8 cellular contexts compared by ENCODE assay signal in the genomic region with DNA sequence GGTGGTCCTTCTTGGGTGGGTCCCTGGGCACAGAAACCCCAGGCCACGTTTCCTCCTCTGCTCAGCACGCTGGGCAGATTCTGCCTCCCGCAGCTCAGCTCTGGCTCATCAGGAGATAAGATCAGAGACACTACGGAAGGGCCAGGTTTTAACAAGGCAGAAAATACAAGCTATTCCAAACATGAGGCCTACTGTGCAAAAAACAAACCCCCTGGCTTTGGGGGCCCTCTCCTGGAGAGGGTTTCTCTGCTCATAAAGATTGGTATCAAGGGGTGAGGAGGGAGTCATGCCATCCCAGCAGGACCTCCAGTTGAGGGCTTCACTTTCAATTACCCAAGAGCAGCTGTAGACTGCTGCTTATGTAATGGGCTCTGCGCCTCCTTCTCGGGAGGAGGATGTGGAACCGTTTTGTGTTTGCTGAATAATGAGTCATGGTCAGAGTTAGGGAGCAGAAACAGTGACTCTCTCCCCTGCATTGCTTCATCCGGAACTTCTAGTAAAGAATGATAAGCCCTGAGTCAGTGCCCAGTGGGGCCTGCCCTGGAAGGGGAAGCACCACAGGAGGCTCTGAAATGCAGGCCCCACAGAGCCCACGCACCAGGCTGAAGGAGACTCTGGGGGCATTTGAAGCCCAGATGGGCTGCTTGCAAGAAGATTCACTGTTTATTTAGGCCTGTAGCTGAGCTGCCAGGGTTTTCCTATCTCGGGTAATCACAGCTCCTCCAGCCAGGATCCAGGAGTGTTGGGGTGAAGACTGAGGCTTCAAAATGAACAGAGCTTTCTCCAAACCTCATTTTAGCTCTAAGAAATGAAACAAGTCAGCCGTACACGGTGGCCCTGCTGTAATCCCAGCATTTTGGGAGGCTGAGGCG.
A peak's percentile ranks its signal among the peaks of the same experiment; 100 is the strongest.
DNase-seq lines count a peak whose midpoint lies in the region; ATAC-seq and TF ChIP-seq lines count a peak whose summit lies in the region.

No MANE protein-coding gene starts in this region.

- no peak overlapping the region for H3K9ac ChIP-seq in fibroblast of lung (ENCODE audit: insufficient read depth, low read length)

- DNase-seq in GM12864 (ENCODE audit: low read depth) (peak; percentile 81), HuH-7.5 (ENCODE audit: low spot score) (peak; percentile 48), fibroblast of lung (ENCODE audit: low read depth in 2 of 2) (peak; percentile 98 to 100), NCI-H524 treated with DMSO at 0.1 percent for 48 hours (lab: John Stamatoyannopoulos, UW) (no peak)
- DNase-seq in activated CD4-positive, CD25-positive, alpha-beta regulatory T cell treated with anti-CD3 and anti-CD28 coated beads, Interleukin-2, amount 50 U/mL, for 72 hours, result peak; percentile 46
- peak; percentile 78 for DNase-seq in natural killer cell treated with Interleukin-12 subunit alpha and Interleukin-12 subunit beta and Interleukin-15 and Interleukin-18, amount 100 ng/mL, for 72 hours (ENCODE audit: low spot score)

- H3K79me2 ChIP-seq in fibroblast of lung (ENCODE audit: control insufficient read depth, insufficient read depth, low read length), result no peaks in the 10 kb centered on the region

- H3K27ac ChIP-seq in fibroblast of lung (ENCODE audit: insufficient read depth, low read length) (peak overlapping the region; percentile 66), temporal lobe (ENCODE audit: low read depth, low read length) (peak overlapping the region; percentile 87)

- peaks cover 12 to 15% of the 10 kb centered on the region in 2 donors for H3K27me3 Mint-ChIP-seq in natural killer cell treated with Interleukin-12 subunit alpha and Interleukin-12 subunit beta and Interleukin-15 and Interleukin-18, amount 100 ng/mL, for 72 hours

- peak; percentile 96 for ATAC-seq in GM21786 (IDR thresholded peaks at IDR 0.05; ENCODE audit: unreplicated experiment)
- ATAC-seq in natural killer cell treated with Interleukin-12 subunit alpha and Interleukin-12 subunit beta and Interleukin-15 and Interleukin-18, amount 100 ng/mL, for 72 hours, result peak; percentile 98

- no peaks in the 10 kb centered on the region for H4K20me1 ChIP-seq in fibroblast of lung (ENCODE audit: control insufficient read depth, extremely low read depth, insufficient read depth, low read length)

- peak overlapping the region; percentile 50 for H3K4me3 Mint-ChIP-seq in natural killer cell treated with Interleukin-12 subunit alpha and Interleukin-12 subunit beta and Interleukin-15 and Interleukin-18, amount 100 ng/mL, for 72 hours

- peak overlapping the region; percentile 4 for H3K4me2 ChIP-seq in fibroblast of lung (ENCODE audit: extremely low read depth, insufficient read depth, low read length)

- no peak for TF ChIP-seq CTCF in GM12864 (IDR thresholded peaks at IDR 0.05; ENCODE audit: low read depth, low read length, missing control alignments)
- TF ChIP-seq CTCF in fibroblast of lung (conservative IDR thresholded peaks at IDR 0.05 in 1 of 2, IDR thresholded peaks at IDR 0.05 in 1 of 2; ENCODE audit: low read depth in 1 of 2, low read length in 2 of 2), result no peak

- H3K4me3 ChIP-seq in GM12864 (ENCODE audit: low read depth, low read length) (no peak overlapping the region), fibroblast of lung (replicated peaks in 1 of 4; ENCODE audit: control extremely low read depth in 1 of 4, insufficient read depth in 1 of 4, low read depth in 3 of 4, low read length in 4 of 4) (no peak overlapping the region)

- peaks cover 24 to 27% of the 10 kb centered on the region in 2 donors for H3K4me1 Mint-ChIP-seq in natural killer cell treated with Interleukin-12 subunit alpha and Interleukin-12 subunit beta and Interleukin-15 and Interleukin-18, amount 100 ng/mL, for 72 hours (ENCODE audit: low read depth in 2 of 2)

- peak overlapping the region; percentile 33 for H2AFZ ChIP-seq in fibroblast of lung (ENCODE audit: low read length)

- H3K4me1 ChIP-seq in fibroblast of lung (ENCODE audit: control insufficient read depth, extremely low read depth, insufficient read depth, low read length), result peaks cover 18% of the 10 kb centered on the region

- H3K27ac Mint-ChIP-seq in natural killer cell treated with Interleukin-12 subunit alpha and Interleukin-12 subunit beta and Interleukin-15 and Interleukin-18, amount 100 ng/mL, for 72 hours, result peak overlapping the region; percentile 78 to 83

- no peaks in the 10 kb centered on the region for H3K27me3 ChIP-seq in fibroblast of lung (ENCODE audit: control insufficient read depth, insufficient read depth, low read length)

- H3K36me3 Mint-ChIP-seq in natural killer cell treated with Interleukin-12 subunit alpha and Interleukin-12 subunit beta and Interleukin-15 and Interleukin-18, amount 100 ng/mL, for 72 hours, result no peaks in the 10 kb centered on the region

- H3K9me3 Mint-ChIP-seq in natural killer cell treated with Interleukin-12 subunit alpha and Interleukin-12 subunit beta and Interleukin-15 and Interleukin-18, amount 100 ng/mL, for 72 hours, result no peaks in the 10 kb centered on the region

- no peaks in the 10 kb centered on the region for H3K36me3 ChIP-seq in fibroblast of lung (ENCODE audit: control insufficient read depth, insufficient read depth, low read length)

- H3K9me3 ChIP-seq in fibroblast of lung (ENCODE audit: control insufficient read depth, insufficient read depth, low read depth, low read length), result no peaks in the 10 kb centered on the region
